In genomic region chr19:15556634-15557181, GRCh38 we compare ENCODE assay signal across 11 cellular contexts. TPM values are rescaled to one million over a fixed set of nuclear protein-coding genes. Genes with fewer than 3 reads are reported as not detected.
DNase-seq lines count a peak whose midpoint lies in the region; TF ChIP-seq lines count a peak whose summit lies in the region.
"Had no signal": no experiment of that assay in that cellular context is flagged by ENCODE, and none has a peak within 500 bp of the region (broad histone marks: within the 10 kb centered on the region; RNA-seq: fewer than 3 reads in every experiment).

No MANE protein-coding gene starts in this region.

- peaks cover 10% of the 10 kb centered on the region for H3F3A ChIP-seq in neural progenitor cell (ENCODE audit: low read depth)

- H3K9me3 Mint-ChIP-seq in activated CD4-positive, alpha-beta T cell treated with anti-CD3 and anti-CD28 coated beads, Interleukin-2, amount 10 ng/mL, durations not matched to agents 24 days and 14 days, result no peaks in the 10 kb centered on the region
- H3K9me3 Mint-ChIP-seq in activated naive CD8-positive, alpha-beta T cell (ENCODE audit: low read depth), result no peaks in the 10 kb centered on the region
- no peaks in the 10 kb centered on the region for H3K9me3 Mint-ChIP-seq in neural progenitor cell

- in situ Hi-C loops in brain microvascular endothelial cell (cut with HindIII; ENCODE audit: low pct_ligation_motif_present, low sequenced_read_pairs), result no loop called here

- no peaks in the 10 kb centered on the region for H4K20me1 ChIP-seq in neural progenitor cell (ENCODE audit: low read depth)

- H3K4me2 ChIP-seq in neural progenitor cell, result no peak overlapping the region

- H3K36me3 ChIP-seq in neural progenitor cell (no peaks in the 10 kb centered on the region), brain microvascular endothelial cell (replicated peaks) (no peaks in the 10 kb centered on the region)

- H3K79me2 ChIP-seq in neural progenitor cell (ENCODE audit: low read depth), result no peaks in the 10 kb centered on the region

- intact Hi-C loops in activated CD4-positive, alpha-beta T cell treated with anti-CD3 and anti-CD28 coated beads, Interleukin-2, amount 10 ng/mL, durations not matched to agents 24 days and 14 days (cut with micrococcal nuclease), result loop anchor here (1.0 kb wide), 7 partner anchors 89 to 465 kb away; no protein-coding TSS in a partner anchor

- peak overlapping the region; percentile 88 for H3K27ac Mint-ChIP-seq in activated CD4-positive, alpha-beta T cell treated with anti-CD3 and anti-CD28 coated beads, Interleukin-2, amount 10 ng/mL, durations not matched to agents 24 days and 14 days
- H3K27ac Mint-ChIP-seq in activated naive CD8-positive, alpha-beta T cell, result peak overlapping the region; percentile 43
- no peak overlapping the region for H3K27ac Mint-ChIP-seq in neural progenitor cell

- H3K9ac ChIP-seq in neural progenitor cell, result no peak overlapping the region

- H3K36me3 Mint-ChIP-seq in activated CD4-positive, alpha-beta T cell treated with anti-CD3 and anti-CD28 coated beads, Interleukin-2, amount 10 ng/mL, durations not matched to agents 24 days and 14 days (ENCODE audit: low read depth), result no peaks in the 10 kb centered on the region
- H3K36me3 Mint-ChIP-seq in activated naive CD8-positive, alpha-beta T cell, result no peaks in the 10 kb centered on the region
- no peaks in the 10 kb centered on the region for H3K36me3 Mint-ChIP-seq in neural progenitor cell

- peaks cover 9% of the 10 kb centered on the region for H3K27me3 Mint-ChIP-seq in activated CD4-positive, alpha-beta T cell treated with anti-CD3 and anti-CD28 coated beads, Interleukin-2, amount 10 ng/mL, durations not matched to agents 24 days and 14 days
- H3K27me3 Mint-ChIP-seq in activated naive CD8-positive, alpha-beta T cell, result no peaks in the 10 kb centered on the region
- peaks cover 13% of the 10 kb centered on the region for H3K27me3 Mint-ChIP-seq in neural progenitor cell (ENCODE audit: insufficient read depth, low read depth)

- DNase-seq in activated CD4-positive, alpha-beta T cell treated with anti-CD3 and anti-CD28 coated beads, Interleukin-2, amount 10 ng/mL, durations not matched to agents 24 days and 14 days, result no peak
- DNase-seq in activated CD4-positive, alpha-beta T cell treated with anti-CD3 and anti-CD28 coated beads, Interleukin-2, amount 50 U/mL, for 1 hour, result no peak
- DNase-seq in Jurkat, Clone E6-1 (ENCODE audit: low read depth, low spot score), result no peak
- DNase-seq in neural progenitor cell (ENCODE audit: low spot score) (no peak), NCI-H1105 treated with DMSO at 0.1 percent for 48 hours (lab: John Stamatoyannopoulos, UW) (no peak), brain microvascular endothelial cell (no peak), pons (ENCODE audit: low spot score) (no peak)

- peak overlapping the region; percentile 77 for H2AFZ ChIP-seq in neural progenitor cell (replicated peaks)

- peaks cover 19% of the 10 kb centered on the region for H3K4me1 Mint-ChIP-seq in activated CD4-positive, alpha-beta T cell treated with anti-CD3 and anti-CD28 coated beads, Interleukin-2, amount 10 ng/mL, durations not matched to agents 24 days and 14 days
- peaks cover 16% of the 10 kb centered on the region for H3K4me1 Mint-ChIP-seq in activated naive CD8-positive, alpha-beta T cell (ENCODE audit: low read depth)
- peaks cover 9% of the 10 kb centered on the region for H3K4me1 Mint-ChIP-seq in neural progenitor cell

- H3K4me3 ChIP-seq in Jurkat, Clone E6-1 (ENCODE audit: low read length), result peak overlapping the region; percentile 59
- H3K4me3 ChIP-seq in neural progenitor cell, result no peak overlapping the region
- no peak overlapping the region for H3K4me3 ChIP-seq in brain microvascular endothelial cell (ENCODE audit: low read depth, low read length)

- TF ChIP-seq CTCF in neural progenitor cell (IDR thresholded peaks at IDR 0.05) (no peak), brain microvascular endothelial cell (IDR thresholded peaks at IDR 0.05; ENCODE audit: low read depth, low read length, missing control alignments) (no peak)

- no peaks in the 10 kb centered on the region for H3K9me3 ChIP-seq in neural progenitor cell (ENCODE audit: low read depth)
- H3K9me3 ChIP-seq: testis had no signal

- no peak overlapping the region for H3K27ac ChIP-seq in neural progenitor cell
- no peak overlapping the region for H3K27ac ChIP-seq in brain microvascular endothelial cell
- H3K27ac ChIP-seq: testis had no signal

- H3K27me3 ChIP-seq in neural progenitor cell (peaks cover 7% of the 10 kb centered on the region), brain microvascular endothelial cell (replicated peaks) (no peaks in the 10 kb centered on the region)
- H3K27me3 ChIP-seq: testis had no signal

- peak overlapping the region; percentile 85 for H3K4me3 Mint-ChIP-seq in activated CD4-positive, alpha-beta T cell treated with anti-CD3 and anti-CD28 coated beads, Interleukin-2, amount 10 ng/mL, durations not matched to agents 24 days and 14 days
- H3K4me3 Mint-ChIP-seq in activated naive CD8-positive, alpha-beta T cell, result peak overlapping the region; percentile 88
- peak overlapping the region; percentile 74 for H3K4me3 Mint-ChIP-seq in neural progenitor cell

- no peaks in the 10 kb centered on the region for H3K4me1 ChIP-seq in neural progenitor cell

RNA-seq across cellular contexts. Expression of gene CYP4F22, which starts 48.4 kb away (rescaled TPM):
- total RNA-seq in activated CD4-positive, alpha-beta T cell treated with anti-CD3 and anti-CD28 coated beads, Interleukin-2, amount 10 ng/mL, durations not matched to agents 24 days and 14 days, result 0.09 and 0.12 TPM in 2 replicates
- polyA plus RNA-seq in Jurkat, Clone E6-1 (2012; ENCODE audit: insufficient read depth, insufficient read length), result 5.1 TPM
- not detected in 2 replicates for total RNA-seq in neural progenitor cell (ENCODE audit: low replicate concordance)
- total RNA-seq: H7 had no signal

RNA-seq across cellular contexts. Expression of gene CYP4F8, which starts 58.3 kb away (rescaled TPM):
- total RNA-seq in activated CD4-positive, alpha-beta T cell treated with anti-CD3 and anti-CD28 coated beads, Interleukin-2, amount 10 ng/mL, durations not matched to agents 24 days and 14 days, result not detected in 2 replicates
- polyA plus RNA-seq in Jurkat, Clone E6-1 (2012; ENCODE audit: insufficient read depth, insufficient read length), result not detected
- not detected in 2 replicates for total RNA-seq in neural progenitor cell (ENCODE audit: low replicate concordance)
- total RNA-seq: A673, H7 had no signal
